ENCODE assay signal across 12 cellular contexts in the genomic region with DNA sequence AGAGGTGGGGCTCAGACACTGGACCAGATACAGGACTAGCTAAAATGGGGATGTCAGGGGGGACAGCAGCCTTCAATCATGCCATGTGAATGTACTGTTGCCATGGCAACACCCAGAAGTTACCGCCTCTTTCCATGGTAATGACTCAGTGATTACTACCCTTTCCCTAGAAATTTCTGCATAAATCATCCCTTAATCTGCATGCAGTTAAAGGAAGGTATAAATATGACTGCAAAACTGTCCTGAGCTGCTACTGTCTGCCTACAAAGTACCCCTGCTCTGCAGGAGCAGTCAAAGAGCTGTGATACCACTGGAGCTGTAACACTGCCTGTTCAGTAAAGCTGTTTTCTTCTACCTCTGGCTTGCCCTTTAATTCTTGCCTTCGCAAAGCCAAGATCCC.
DNase-seq lines count a peak whose midpoint lies in the region; ATAC-seq, FAIRE-seq and TF ChIP-seq lines count a peak whose summit lies in the region.
"Had no signal": no experiment of that assay in that cellular context is flagged by ENCODE, and none has a peak within 500 bp of the region (broad histone marks: within the 10 kb centered on the region; RNA-seq: fewer than 3 reads in every experiment).

No MANE protein-coding gene starts in this region.

- H3K9ac ChIP-seq in GM12878 (ENCODE audit: control insufficient read depth, insufficient read depth, low read length) = no peak overlapping the region

- RAD21 ChIA-PET in GM12878 (lab: Charles Lee; ENCODE audit: unreplicated experiment) = no interaction called here

- intact Hi-C loops in GM12878 (cut with micrococcal nuclease; ENCODE audit: unreplicated experiment) = no loop called here

- no peak overlapping the region for H3K4me3 ChIP-seq in GM12878
- H3K4me3 ChIP-seq: mucosa of descending colon, PC-9 had no signal

- ATAC-seq in GM12878 (no peak), GM18520 (IDR thresholded peaks at IDR 0.05; ENCODE audit: unreplicated experiment) (no peak)
- ATAC-seq: HCT116, mucosa of descending colon had no signal

- no TSS peak for BruUV-seq in GM12878 (replicated peaks; lab: Mats Ljungman, UMichigan)

- DNase-seq in EL (peak; percentile 24), HS-5 (ENCODE audit: low read depth) (peak; percentile 10), GM12878 (ENCODE audit: low read depth, low spot score) (no peak), kidney tubule cell (ENCODE audit: low spot score) (peak; percentile 24), NCI-H524 (lab: John Stamatoyannopoulos, UW) (no peak), NCI-H1105 (lab: John Stamatoyannopoulos, UW) (no peak)
- DNase-seq: mucosa of descending colon, NCI-H2171, PC-9, T-helper 2 cell had no signal

- no peaks in the 10 kb centered on the region for H3K4me1 ChIP-seq in GM12878 (ENCODE audit: control insufficient read depth, insufficient read depth, low read length)

- SMC1A ChIA-PET in GM12878 (lab: Charles Lee; ENCODE audit: uncharacterized antibody, unreplicated experiment) = interaction anchor here (1.0 to 1.2 kb wide), 2 partner anchors 12 to 58 kb away, joined by 3 to 4 read pairs; no protein-coding TSS in a partner anchor

- no peaks in the 10 kb centered on the region for H3K9me3 ChIP-seq in GM12878 (replicated peaks; ENCODE audit: control insufficient read depth, insufficient read depth, low read length)
- H3K9me3 ChIP-seq: mucosa of descending colon had no signal

- no peak overlapping the region for H3K4me2 ChIP-seq in GM12878 (ENCODE audit: control insufficient read depth, insufficient read depth)
- H3K4me2 ChIP-seq: PC-9 had no signal

- in situ Hi-C loops in GM12878 (cut with MboI) = no loop called here

- TF ChIP-seq POLR2A in GM12878 (IDR thresholded peaks at IDR 0.05; ENCODE audit: low read depth, low read length) = no peak

- no peaks in the 10 kb centered on the region for H3K27me3 ChIP-seq in GM12878 (replicated peaks in 1 of 2; ENCODE audit: control insufficient read depth in 2 of 2, insufficient read depth in 2 of 2, low read length in 1 of 2)

- H4K20me1 ChIP-seq in GM12878 (ENCODE audit: control insufficient read depth, insufficient read depth) = no peaks in the 10 kb centered on the region

- FAIRE-seq in GM12878 (lab: Jason Lieb, UNC) = no peak

- TF ChIP-seq RAD21 in GM12878 (IDR thresholded peaks at IDR 0.05; ENCODE audit: insufficient read depth, low read depth, low read length) = no peak

- no peaks in the 10 kb centered on the region for H3K36me3 ChIP-seq in GM12878 (ENCODE audit: control insufficient read depth in 2 of 2, insufficient read depth in 2 of 2, low read length in 1 of 2)

- H3K27ac ChIP-seq in GM12878 (ENCODE audit: control insufficient read depth, insufficient read depth) = no peak overlapping the region
- H3K27ac ChIP-seq: PC-9 had no signal

- CTCF ChIA-PET in GM12878 (lab: Yijun Ruan, JAX) = interaction anchor here (1.0 to 1.3 kb wide), 3 partner anchors 8 to 292 kb away, joined by 3 to 4 read pairs (median 3); no protein-coding TSS in a partner anchor

- H2AFZ ChIP-seq in GM12878 (ENCODE audit: control insufficient read depth, low read depth, low read length) = no peak overlapping the region
- H2AFZ ChIP-seq: PC-9 had no signal

- no peak for TF ChIP-seq EP300 in GM12878 (IDR thresholded peaks at IDR 0.05; ENCODE audit: borderline replicate concordance in 1 of 2, control insufficient read depth in 1 of 2, low read depth in 2 of 2, low read length in 2 of 2)

- no peaks in the 10 kb centered on the region for H3K79me2 ChIP-seq in GM12878 (ENCODE audit: control insufficient read depth, insufficient read depth, low read length)

- TF ChIP-seq CTCF in GM12878 (IDR thresholded peaks at IDR 0.05 in 2 of 3, conservative IDR thresholded peaks at IDR 0.05 in 1 of 3; ENCODE audit: control insufficient read depth in 2 of 3, extremely low read depth in 1 of 3, insufficient read depth in 1 of 3, low read depth in 3 of 3, low read length in 3 of 3) = no peak

- POLR2A ChIA-PET in GM12878 (lab: Charles Lee) = no interaction called here

- WGBS in GM12878 (ENCODE audit: insufficient coverage, insufficient replicate concordance, low lambda C conversion rate, missing lambda C conversion rate) = 100% methylated on average over 2 of the region's 2 CpGs

TF ChIP-seq in GM12878, 131 proteins besides CTCF, POLR2A, EP300 and RAD21:
- TF ChIP-seq ATF7 (IDR thresholded peaks at IDR 0.05; ENCODE audit: low read depth) (no peak), BMI1 (IDR thresholded peaks at IDR 0.05; ENCODE audit: borderline replicate concordance) (peak; percentile 41; the same call in 1 of the 2 replicates)
TF ChIP-seq in GM12878: peak in this region for 1.

Comparison
In these comparisons a context has a peak if more than half of its experiments do, and no peak if none do; other contexts are left out.
1. DNase-seq: peak in EL (single experiment), HS-5 (single experiment) and kidney tubule cell (single experiment); none in GM12878 (single experiment), NCI-H524 (0 of 2) and NCI-H1105 (single experiment).